ENCODE assay signal across 8 cellular contexts in the genomic region with DNA sequence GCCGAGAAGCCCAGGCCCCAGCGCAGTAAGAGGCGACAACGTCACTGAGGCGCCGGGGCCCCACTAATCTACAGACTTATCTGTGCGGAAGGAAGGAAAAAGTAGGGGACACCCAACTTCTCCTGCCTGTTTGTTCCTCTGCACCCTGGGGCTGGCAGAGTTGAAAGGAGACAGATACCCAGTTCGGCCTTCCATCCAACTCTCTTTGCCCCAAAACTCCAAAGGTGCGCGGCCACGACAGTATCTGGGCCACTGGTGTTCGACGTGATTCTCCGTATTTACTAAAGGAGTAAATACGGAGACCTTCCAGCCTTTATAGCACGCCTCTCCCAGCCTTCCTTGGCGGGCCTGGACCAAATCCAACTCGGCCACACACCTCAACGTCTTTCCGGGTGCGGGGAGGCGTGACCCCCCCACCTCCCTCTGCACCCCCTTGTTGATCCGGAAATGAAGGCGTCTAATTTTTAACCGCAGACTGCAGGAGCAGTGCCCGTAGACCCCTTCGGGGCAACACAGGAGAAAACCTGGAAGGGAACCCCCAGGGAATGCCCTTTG. TPM values are rescaled to one million over a fixed set of nuclear protein-coding genes. Genes with fewer than 3 reads are reported as not detected.
DNase-seq lines count a peak whose midpoint lies in the region; ATAC-seq and TF ChIP-seq lines count a peak whose summit lies in the region.

No MANE protein-coding gene starts in this region.

- DNase-seq in GM13976 (ENCODE audit: low spot score), result peak; percentile 69
- DNase-seq in T-helper 1 cell, result peak; percentile 38 to 62 (median 44)
- DNase-seq in coronary artery (ENCODE audit: low spot score), result peak; percentile 71
- peak; percentile 83 to 89 (median 87) for DNase-seq in mucosa of descending colon
- no peak for DNase-seq in uterus
- DNase-seq in NCI-H2107 treated with DMSO at 0.1 percent for 48 hours (lab: John Stamatoyannopoulos, UW; ENCODE audit: unreplicated experiment), result no peak

- no peak overlapping the region for H2AFZ ChIP-seq in ACC112 (ENCODE audit: low read length, unreplicated experiment)

- H3K79me2 ChIP-seq in ACC112 (ENCODE audit: control insufficient read depth, insufficient read depth, low read length, unreplicated experiment), result peaks cover 77% of the 10 kb centered on the region

- intact Hi-C loops in mucosa of descending colon (cut with DNase I, micrococcal nuclease), result no loop called here
- intact Hi-C loops in uterus (cut with DNase I; ENCODE audit: low total_unique reads), result loop anchor here (10.0 kb wide), 1 partner anchor 174 kb away; no protein-coding TSS in a partner anchor

- in situ Hi-C loops in GM13976 (cut with MboI; ENCODE audit: low sequenced_read_pairs, unreplicated experiment), result no loop called here

- peaks cover 23% of the 10 kb centered on the region for H3K4me1 ChIP-seq in ACC112 (ENCODE audit: control insufficient read depth, insufficient read depth, low read length, unreplicated experiment)
- H3K4me1 ChIP-seq in mucosa of descending colon (ENCODE audit: low read depth), result peaks cover 41% of the 10 kb centered on the region
- peaks cover 19 to 25% of the 10 kb centered on the region in 2 donors for H3K4me1 ChIP-seq in uterus

- H3K36me3 ChIP-seq in ACC112 (ENCODE audit: insufficient read depth, low read length), result 0 out of 2 replicates have a peak, but pooled peaks cover 6% of the 10 kb centered on the region
- no peaks in the 10 kb centered on the region for H3K36me3 ChIP-seq in mucosa of descending colon (ENCODE audit: low read depth)
- no peaks in the 10 kb centered on the region for H3K36me3 ChIP-seq in uterus

- H3K9me3 ChIP-seq in mucosa of descending colon, result no peaks in the 10 kb centered on the region
- H3K9me3 ChIP-seq in uterus, result no peaks in the 10 kb centered on the region

- H3K27ac ChIP-seq in ACC112 (ENCODE audit: low read depth, low read length), result peak overlapping the region; percentile 13
- peak overlapping the region; percentile 94 to 98 for H3K27ac ChIP-seq in coronary artery
- H3K27ac ChIP-seq in uterus, result peak overlapping the region; percentile 99 to 100

- H3K27me3 ChIP-seq in ACC112 (ENCODE audit: insufficient read depth, low read length) (no peaks in the 10 kb centered on the region), uterus (no peaks in the 10 kb centered on the region)

- TF ChIP-seq POLR2A in uterus (IDR thresholded peaks at IDR 0.05), result no peak

- peak overlapping the region; percentile 99 for H3K4me3 ChIP-seq in ACC112 (ENCODE audit: low read depth, low read length)
- peak overlapping the region; percentile 90 for H3K4me3 ChIP-seq in coronary artery
- peak overlapping the region; percentile 86 for H3K4me3 ChIP-seq in mucosa of descending colon
- peak overlapping the region; percentile 51 to 71 for H3K4me3 ChIP-seq in uterus

- ATAC-seq in mucosa of descending colon, result peak; percentile 25
- ATAC-seq in GM19455 (IDR thresholded peaks at IDR 0.05; ENCODE audit: unreplicated experiment), result no peak

- no peak for TF ChIP-seq CTCF in GM13976 (IDR thresholded peaks at IDR 0.05; ENCODE audit: borderline replicate concordance, control extremely low read depth, extremely low read depth, insufficient read depth, missing control alignments)
- TF ChIP-seq CTCF in coronary artery (IDR thresholded peaks at IDR 0.05), result no peak
- TF ChIP-seq CTCF in mucosa of descending colon (IDR thresholded peaks at IDR 0.05), result no peak
- no peak for TF ChIP-seq CTCF in uterus (IDR thresholded peaks at IDR 0.05)

RNA-seq across cellular contexts. Expression of gene SMAD7, which starts 1.6 kb away (rescaled TPM):
- total RNA-seq in mucosa of descending colon, result 10 to 100 TPM; 22.3 to 67.4 (median 33.1) TPM
- 10 to 100 TPM; 22.4 to 48.4 (median 29.3) TPM for total RNA-seq in uterus

Comparison
In these comparisons a context has a peak if more than half of its experiments do, and no peak if none do; other contexts are left out.
1. H3K27ac ChIP-seq: peak in every context shown above with its lines; median percentile 100 in uterus; 96 in coronary artery; 13 in ACC112.
2. DNase-seq: peak in GM13976 (single experiment), T-helper 1 cell (5 of 5), coronary artery (single experiment) and mucosa of descending colon (3 of 3); none in uterus (0 of 2) and NCI-H2107 treated with DMSO at 0.1 percent for 48 hours (single experiment).
3. Peak in every context shown above with its lines, with median percentiles within 50 percentile points of each other: H3K4me3 ChIP-seq.